Comparison of ENCODE assay signal across 30 cellular contexts in the genomic region with DNA sequence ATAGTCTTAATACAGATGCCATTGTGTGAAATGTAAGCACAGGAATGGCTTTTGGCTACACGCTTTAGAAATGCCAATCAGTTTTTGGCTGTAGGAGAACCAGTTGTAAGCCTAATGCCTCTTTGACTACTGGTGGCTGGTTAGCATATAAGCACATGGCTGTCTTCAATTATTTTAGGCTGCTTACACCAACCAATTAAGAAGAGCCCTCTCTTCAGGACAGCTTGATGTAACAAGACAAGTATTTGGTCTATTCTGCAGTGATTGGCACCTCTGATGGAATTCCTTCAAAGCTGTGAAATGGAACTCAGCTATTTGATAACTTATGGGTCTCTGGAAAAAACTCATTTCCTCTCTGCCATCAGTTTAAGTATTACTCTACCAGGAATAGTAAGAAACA.
"Had no signal": no experiment of that assay in that cellular context is flagged by ENCODE, and none has a peak within 500 bp of the region (broad histone marks: within the 10 kb centered on the region; RNA-seq: fewer than 3 reads in every experiment).

No MANE protein-coding gene starts in this region.

- H3K4me1 Mint-ChIP-seq: naive thymus-derived CD4-positive, alpha-beta T cell; stimulated activated naive B cell treated with anti-CD40 and anti-IgM and Interleukin-4, amounts not matched to agents 10 μg/mL and 1 μg/mL and 100 μg/mL, for 72 hours had no signal

- H3K4me1 ChIP-seq: pancreas, prostate gland, stomach, thyroid gland, transverse colon, upper lobe of left lung, vagina had no signal

- H3K27ac Mint-ChIP-seq: naive thymus-derived CD4-positive, alpha-beta T cell; natural killer cell treated with Interleukin-12 subunit alpha and Interleukin-12 subunit beta and Interleukin-15 and Interleukin-18, amount 100 ng/mL, for 72 hours; stimulated activated naive B cell treated with anti-CD40 and anti-IgM and Interleukin-4, amounts not matched to agents 10 μg/mL and 1 μg/mL and 100 μg/mL, for 72 hours had no signal

- H3K4me2 ChIP-seq: hepatocyte had no signal

- H3K27me3 Mint-ChIP-seq: naive thymus-derived CD4-positive, alpha-beta T cell; natural killer cell treated with Interleukin-12 subunit alpha and Interleukin-12 subunit beta and Interleukin-15 and Interleukin-18, amount 100 ng/mL, for 72 hours; stimulated activated naive B cell treated with anti-CD40 and anti-IgM and Interleukin-4, amounts not matched to agents 10 μg/mL and 1 μg/mL and 100 μg/mL, for 72 hours had no signal

- H3K9me3 ChIP-seq: heart right ventricle, mucosa of descending colon, pancreas, prostate gland, stomach, testis, thyroid gland, transverse colon, upper lobe of left lung, vagina had no signal

- H3K36me3 ChIP-seq: heart right ventricle, pancreas, prostate gland, stomach, thyroid gland, transverse colon, upper lobe of left lung, vagina had no signal

- ATAC-seq: left lobe of liver; mucosa of descending colon; naive thymus-derived CD4-positive, alpha-beta T cell; natural killer cell treated with Interleukin-12 subunit alpha and Interleukin-12 subunit beta and Interleukin-15 and Interleukin-18, amount 100 ng/mL, for 72 hours; pancreas; right cardiac atrium; sciatic nerve; stimulated activated naive B cell treated with anti-CD40 and anti-IgM and Interleukin-4, amounts not matched to agents 10 μg/mL and 1 μg/mL and 100 μg/mL, for 72 hours; stimulated activated naive CD8-positive, alpha-beta T cell treated with anti-CD3 and anti-CD28 coated beads, Interleukin-15, Interleukin-2, amounts not matched to agents 100 U/mL and 50 U/mL, for 24 hours had no signal

- H3K27ac ChIP-seq: hepatocyte, pancreas, prostate gland, skin epidermis, stomach, testis, thyroid gland, transverse colon, upper lobe of left lung, vagina had no signal

- H2AFZ ChIP-seq: hepatocyte had no signal

- H3K4me3 Mint-ChIP-seq: naive thymus-derived CD4-positive, alpha-beta T cell; natural killer cell treated with Interleukin-12 subunit alpha and Interleukin-12 subunit beta and Interleukin-15 and Interleukin-18, amount 100 ng/mL, for 72 hours; stimulated activated naive B cell treated with anti-CD40 and anti-IgM and Interleukin-4, amounts not matched to agents 10 μg/mL and 1 μg/mL and 100 μg/mL, for 72 hours had no signal

- H3K36me3 Mint-ChIP-seq: naive thymus-derived CD4-positive, alpha-beta T cell; natural killer cell treated with Interleukin-12 subunit alpha and Interleukin-12 subunit beta and Interleukin-15 and Interleukin-18, amount 100 ng/mL, for 72 hours; stimulated activated naive B cell treated with anti-CD40 and anti-IgM and Interleukin-4, amounts not matched to agents 10 μg/mL and 1 μg/mL and 100 μg/mL, for 72 hours had no signal

- H3K27me3 ChIP-seq: heart right ventricle, hepatocyte, pancreas, stomach, testis, thyroid gland, transverse colon, upper lobe of left lung, vagina had no signal

- DNase-seq: heart right ventricle; islet precursor cell; kidney glomerular epithelial cell; left cardiac atrium; midbrain; mucosa of descending colon; naive thymus-derived CD4-positive, alpha-beta T cell; pancreas; posterior cingulate gyrus; retina; right cardiac atrium; stimulated activated CD4-positive, alpha-beta T cell treated with anti-CD3 and anti-CD28 coated beads, Interleukin-12 subunit alpha, Interleukin-12 subunit beta, amount 100 ng/mL, for 4 hours; stimulated activated CD4-positive, alpha-beta T cell treated with anti-CD3 and anti-CD28 coated beads, Interleukin-15, amount 100 ng/mL, for 24 hours; stimulated activated CD4-positive, alpha-beta T cell treated with anti-CD3 and anti-CD28 coated beads, Interleukin-2, amount 100 ng/mL, for 24 hours; stimulated activated CD4-positive, alpha-beta T cell treated with anti-CD3 and anti-CD28 coated beads, Interleukin-4, amount 100 ng/mL, for 1 hour; stimulated activated naive B cell treated with anti-CD40 and anti-IgM and Interleukin-4, amounts not matched to agents 10 μg/mL and 1 μg/mL and 100 μg/mL, for 72 hours; stimulated activated naive CD8-positive, alpha-beta T cell treated with anti-CD3 and anti-CD28 coated beads, Interleukin-15, Interleukin-2, amounts not matched to agents 100 U/mL and 50 U/mL, for 24 hours; stomach; testis; thyroid gland; transverse colon; upper lobe of left lung had no signal

- H3K4me3 ChIP-seq: heart right ventricle, hepatocyte, lung, mucosa of descending colon, pancreas, prostate gland, skin epidermis, stomach, testis, thyroid gland, transverse colon, upper lobe of left lung, vagina had no signal

- H3K9me3 Mint-ChIP-seq: natural killer cell treated with Interleukin-12 subunit alpha and Interleukin-12 subunit beta and Interleukin-15 and Interleukin-18, amount 100 ng/mL, for 72 hours had no signal

- H3K79me2 ChIP-seq: hepatocyte had no signal
